In genomic region chr9:112334319-112334828, GRCh38 we compare ENCODE assay signal across 8 cellular contexts. TPM values are rescaled to one million over a fixed set of nuclear protein-coding genes. Genes with fewer than 3 reads are reported as not detected.
DNase-seq lines count a peak whose midpoint lies in the region; ATAC-seq, FAIRE-seq and TF ChIP-seq lines count a peak whose summit lies in the region.

No MANE protein-coding gene starts in this region.

- no peak for DNase-seq in AG04450 (ENCODE audit: low read depth, low spot score)
- no peak for DNase-seq in H54 (ENCODE audit: insufficient read length, low spot score)
- no peak for DNase-seq in NCI-H524 treated with DMSO at 0.1 percent for 48 hours (lab: John Stamatoyannopoulos, UW)

- peak overlapping the region; percentile 96 for H3K27ac Mint-ChIP-seq in T-helper 1 cell treated with Interleukin-12 subunit alpha and Interleukin-12 subunit beta and Interleukin-4 antibody, amounts not matched to agents 30 μg/mL and 1 μg/mL, for 36 hours

- no peaks in the 10 kb centered on the region for H3K9me3 Mint-ChIP-seq in T-helper 1 cell treated with Interleukin-12 subunit alpha and Interleukin-12 subunit beta and Interleukin-4 antibody, amounts not matched to agents 30 μg/mL and 1 μg/mL, for 36 hours

- H3K27me3 Mint-ChIP-seq in T-helper 1 cell treated with Interleukin-12 subunit alpha and Interleukin-12 subunit beta and Interleukin-4 antibody, amounts not matched to agents 30 μg/mL and 1 μg/mL, for 36 hours (ENCODE audit: low read depth), result no peaks in the 10 kb centered on the region

- CTCF ChIA-PET in AG04450 (lab: Charles Lee), result interaction anchor here (0.6 to 1.3 kb wide), 8 partner anchors 53 to 854 kb away, joined by 3 to 6 read pairs (median 3); no protein-coding TSS in a partner anchor

- no peaks in the 10 kb centered on the region for H3K36me3 ChIP-seq in mucosa of stomach (ENCODE audit: control insufficient read depth, insufficient read depth, low read length)

- H3K4me3 ChIP-seq in AG04450 (ENCODE audit: low read depth, low read length) (peak overlapping the region; percentile 73), mucosa of stomach (ENCODE audit: low read length) (peak overlapping the region; percentile 66)

- POLR2A ChIA-PET in AG04450 (lab: Yijun Ruan, JAX), result interaction anchor here (1.8 kb wide), 1 partner anchor 45 kb away, joined by 15 read pairs; the partner anchor contains the start of gene HSDL2

- ATAC-seq in HG03378 (IDR thresholded peaks at IDR 0.05; ENCODE audit: unreplicated experiment), result no peak

- no peak for TF ChIP-seq POLR2A in H54 (IDR thresholded peaks at IDR 0.05; ENCODE audit: low read depth, low read length)

- H3K27ac ChIP-seq in AG04450 (ENCODE audit: low read depth, low read length), result peak overlapping the region; percentile 90
- H3K27ac ChIP-seq in cingulate gyrus (ENCODE audit: low read depth, low read length), result peak overlapping the region; percentile 89
- peak overlapping the region; percentile 82 for H3K27ac ChIP-seq in temporal lobe (ENCODE audit: low read depth, low read length)

- peaks cover 14% of the 10 kb centered on the region for H3K4me1 ChIP-seq in mucosa of stomach (ENCODE audit: control insufficient read depth, insufficient read depth, low read length)

- H3K36me3 Mint-ChIP-seq in T-helper 1 cell treated with Interleukin-12 subunit alpha and Interleukin-12 subunit beta and Interleukin-4 antibody, amounts not matched to agents 30 μg/mL and 1 μg/mL, for 36 hours (ENCODE audit: low read depth), result peaks cover 8% of the 10 kb centered on the region

- TF ChIP-seq CTCF in AG04450 (IDR thresholded peaks at IDR 0.05; ENCODE audit: low read depth, low read length), result no peak

- H3K9me3 ChIP-seq in AG04450 (ENCODE audit: control insufficient read depth, insufficient read depth, low read length) (no peaks in the 10 kb centered on the region), mucosa of stomach (ENCODE audit: control insufficient read depth, low read length) (no peaks in the 10 kb centered on the region)

- H3K9ac ChIP-seq in mucosa of stomach (ENCODE audit: low read length), result peak overlapping the region; percentile 95

- peak overlapping the region; percentile 84 for H3K4me3 Mint-ChIP-seq in T-helper 1 cell treated with Interleukin-12 subunit alpha and Interleukin-12 subunit beta and Interleukin-4 antibody, amounts not matched to agents 30 μg/mL and 1 μg/mL, for 36 hours

- peak; percentile 96 for FAIRE-seq in H54 (lab: Jason Lieb, UNC)

- peaks cover 31% of the 10 kb centered on the region for H3K4me1 Mint-ChIP-seq in T-helper 1 cell treated with Interleukin-12 subunit alpha and Interleukin-12 subunit beta and Interleukin-4 antibody, amounts not matched to agents 30 μg/mL and 1 μg/mL, for 36 hours (ENCODE audit: low read depth)

- H3K27me3 ChIP-seq in AG04450 (ENCODE audit: control insufficient read depth, insufficient read depth, low read length) (no peaks in the 10 kb centered on the region), mucosa of stomach (ENCODE audit: control insufficient read depth, insufficient read depth, low read length) (no peaks in the 10 kb centered on the region)

RNA-seq across cellular contexts. Expression of gene PTBP3, which starts 1.0 kb away (rescaled TPM):
- 28.7 and 34.8 TPM in 2 replicates for polyA plus RNA-seq in AG04450 (2011; rRNA removed)
- 64.1 and 65.0 TPM in 2 replicates for polyA minus RNA-seq in AG04450 (2011; rRNA and poly(A)+ RNA removed)
- total RNA-seq in temporal lobe, result 32.0 TPM

RNA-seq across cellular contexts. Expression of gene HSDL2, which starts 45.5 kb away (rescaled TPM):
- 35.7 and 47.0 TPM in 2 replicates for polyA plus RNA-seq in AG04450 (2011; rRNA removed)
- polyA minus RNA-seq in AG04450 (2011; rRNA and poly(A)+ RNA removed), result 32.5 and 60.0 TPM in 2 replicates
- 19.4 TPM for total RNA-seq in temporal lobe
